Comparison of ENCODE assay signal across 8 cellular contexts in the genomic region with DNA sequence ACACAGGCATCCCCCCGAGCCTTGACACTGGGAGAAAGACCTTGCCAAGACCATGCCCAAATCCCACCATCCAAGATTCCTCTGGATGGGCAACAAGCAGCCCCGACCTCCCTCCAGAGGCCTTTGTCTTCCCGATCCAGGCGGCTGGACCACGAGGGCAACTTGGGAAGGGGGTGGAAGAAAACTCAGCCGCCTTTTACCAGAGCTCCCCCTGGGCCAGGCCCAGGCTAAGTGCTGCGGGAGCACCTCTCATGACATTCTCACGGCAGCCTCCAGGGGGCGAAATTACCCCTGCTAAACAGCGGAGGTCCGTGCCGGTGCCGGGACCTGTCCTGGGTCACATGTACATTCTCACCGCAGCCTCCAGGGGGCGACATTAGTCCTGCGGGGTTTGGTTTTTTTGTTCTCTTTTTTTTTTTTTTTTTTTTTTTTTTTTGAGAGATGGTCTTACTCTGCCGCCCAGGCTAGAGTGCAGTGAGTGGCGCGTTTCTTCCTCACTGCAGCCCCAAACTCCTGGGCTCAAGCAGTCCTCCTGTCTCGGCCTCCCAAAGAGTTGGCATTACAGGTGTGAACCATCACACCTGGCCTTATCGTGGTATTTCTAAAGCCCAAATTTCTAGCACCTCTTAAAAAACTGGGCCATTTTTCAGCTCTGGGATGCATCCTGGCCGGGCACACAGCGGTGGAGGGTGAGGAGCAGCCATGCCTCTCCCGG. TPM values are rescaled to one million over a fixed set of nuclear protein-coding genes. Genes with fewer than 3 reads are reported as not detected.
DNase-seq lines count a peak whose midpoint lies in the region; ATAC-seq and FAIRE-seq lines count a peak whose summit lies in the region.

No MANE protein-coding gene starts in this region.

- peak; percentile 79 for FAIRE-seq in endometrium (lab: Jason Lieb, UNC)

- DNase-seq in CMK (ENCODE audit: low read depth) = peak; percentile 92
- DNase-seq in HT-29 (ENCODE audit: low spot score) = peak; percentile 99
- DNase-seq in NOMO-1 treated with DMSO at 0.1 percent for 48 hours (lab: John Stamatoyannopoulos, UW; ENCODE audit: unreplicated experiment) = peak; percentile 87
- peak; percentile 90 to 92 for DNase-seq in activated CD8-positive, alpha-beta memory T cell treated with anti-CD3 and anti-CD28 coated beads for 4 hours (ENCODE audit: low read depth in 2 of 2)
- peak; percentile 96 for DNase-seq in mesenteric fat pad (ENCODE audit: low spot score)
- DNase-seq in stimulated activated CD8-positive, alpha-beta memory T cell treated with anti-CD3 and anti-CD28 coated beads, Interleukin-4, amount 100 ng/mL, for 1 hour (ENCODE audit: low read depth in 2 of 2, low spot score in 1 of 2) = peak; percentile 93 to 95

- ATAC-seq in GM19463 (IDR thresholded peaks at IDR 0.05; ENCODE audit: unreplicated experiment) = peak; percentile 92

RNA-seq across cellular contexts. Expression of a gene that starts 2.1 kb away (rescaled TPM):
- total RNA-seq in HT-29 (2014; rRNA removed; shearing (Covaris generic)) = not detected in 2 replicates
- total RNA-seq in mesenteric fat pad = not detected

RNA-seq across cellular contexts. Expression of a gene that starts 24.5 kb away (rescaled TPM):
- total RNA-seq in HT-29 (2014; rRNA removed; shearing (Covaris generic)) = 102 and 108 TPM in 2 replicates
- total RNA-seq in mesenteric fat pad = 57.2 TPM

RNA-seq across cellular contexts. Expression of a gene that starts 34.9 kb away (rescaled TPM):
- 31.1 and 45.7 TPM in 2 replicates for total RNA-seq in HT-29 (2014; rRNA removed; shearing (Covaris generic))
- 37.5 TPM for total RNA-seq in mesenteric fat pad

RNA-seq across cellular contexts. Expression of a gene that starts 45.8 kb away (rescaled TPM):
- total RNA-seq in HT-29 (2014; rRNA removed; shearing (Covaris generic)) = 114 and 117 TPM in 2 replicates
- total RNA-seq in mesenteric fat pad = 52.8 TPM

RNA-seq across cellular contexts. Expression of a gene that starts 47.0 kb away (rescaled TPM):
- 6.1 and 10.7 TPM in 2 replicates for total RNA-seq in HT-29 (2014; rRNA removed; shearing (Covaris generic))
- total RNA-seq in mesenteric fat pad = not detected

Comparison
In these comparisons a context has a peak if more than half of its experiments do, and no peak if none do; other contexts are left out.
1. Peak in every context shown above with its lines: DNase-seq and ATAC-seq.